In genomic region chr10:58206251-58206650, GRCh38 we compare ENCODE assay signal across 24 cellular contexts.
"Had no signal": no experiment of that assay in that cellular context is flagged by ENCODE, and none has a peak within 500 bp of the region (broad histone marks: within the 10 kb centered on the region; RNA-seq: fewer than 3 reads in every experiment).

No MANE protein-coding gene starts in this region.

- H3K9me3 ChIP-seq: colonic mucosa, esophagus muscularis mucosa, esophagus squamous epithelium, gastrocnemius medialis, gastroesophageal sphincter, heart right ventricle had no signal

- H3K4me3 ChIP-seq: colonic mucosa, coronary artery, dorsolateral prefrontal cortex, esophagus muscularis mucosa, esophagus squamous epithelium, gastrocnemius medialis, gastroesophageal sphincter, heart left ventricle, heart right ventricle had no signal

- H3K36me3 ChIP-seq: colonic mucosa had no signal

- H3K27ac ChIP-seq: colonic mucosa, coronary artery, dorsolateral prefrontal cortex, epithelial cell of prostate, esophagus muscularis mucosa, esophagus squamous epithelium, foreskin keratinocyte, gastrocnemius medialis, gastroesophageal sphincter, heart left ventricle, heart right ventricle had no signal

- H3K27me3 ChIP-seq: colonic mucosa, dorsolateral prefrontal cortex, esophagus muscularis mucosa, esophagus squamous epithelium, foreskin keratinocyte, gastrocnemius medialis, gastroesophageal sphincter, heart left ventricle, heart right ventricle had no signal

- ATAC-seq: effector memory CD8-positive, alpha-beta T cell; esophagus mucosa; foreskin keratinocyte; gastrocnemius medialis; gastroesophageal sphincter; heart left ventricle; heart right ventricle had no signal

- DNase-seq: colonic mucosa; cortex of kidney; dermis blood vessel endothelial cell; dorsolateral prefrontal cortex; effector CD4-positive, alpha-beta T cell; effector CD8-positive, alpha-beta T cell; effector memory CD4-positive, alpha-beta T cell; effector memory CD8-positive, alpha-beta T cell; endodermal cell; erythroblast; esophagus squamous epithelium; foreskin fibroblast; foreskin keratinocyte; foreskin melanocyte; gastrocnemius medialis; glutamatergic neuron; head of caudate nucleus; heart left ventricle; heart right ventricle had no signal

- H3K4me1 ChIP-seq: colonic mucosa, esophagus muscularis mucosa, foreskin keratinocyte, gastrocnemius medialis, gastroesophageal sphincter had no signal
